8 cellular contexts compared by ENCODE assay signal in genomic region chr4:169024762-169025161, GRCh38. TPM values are rescaled to one million over a fixed set of nuclear protein-coding genes. Genes with fewer than 3 reads are reported as not detected.
A peak's percentile ranks its signal among the peaks of the same experiment; 100 is the strongest.
DNase-seq lines count a peak whose midpoint lies in the region; ATAC-seq, FAIRE-seq and TF ChIP-seq lines count a peak whose summit lies in the region.

No MANE protein-coding gene starts in this region.

- no peaks in the 10 kb centered on the region for H3K79me2 ChIP-seq in PC-3 (ENCODE audit: low read length)

- H3K9me3 ChIP-seq in PC-3 (ENCODE audit: low read length) (no peaks in the 10 kb centered on the region), pancreas (no peaks in the 10 kb centered on the region)

- CTCF ChIA-PET in PC-3 (lab: Charles Lee): interaction anchor here (0.6 to 0.7 kb wide), 2 partner anchors 80 to 464 kb away, joined by 3 to 5 read pairs; no protein-coding TSS in a partner anchor

- intact Hi-C loops in PC-3 (cut with micrococcal nuclease): loop anchor here (1.0 to 5.0 kb wide), 3 partner anchors 48 to 462 kb away; partner anchors contain the start of gene SH3RF1
- intact Hi-C loops in pancreas (cut with DNase I): loop anchor here in 1 of 3 donors (10.0 kb wide), 1 partner anchor 460 kb away; no protein-coding TSS in a partner anchor

- peak; percentile 87 for ATAC-seq in HG03175 (IDR thresholded peaks at IDR 0.05; ENCODE audit: unreplicated experiment)
- peak; percentile 84 for ATAC-seq in PC-3
- ATAC-seq in pancreas: peak in 3 of 4 donors; percentile 83 to 88 (median 86)

- peak; percentile 78 for TF ChIP-seq CTCF in PC-3 (conservative IDR thresholded peaks at IDR 0.05; ENCODE audit: low read depth, low read length)
- TF ChIP-seq CTCF in fibroblast of mammary gland (conservative IDR thresholded peaks at IDR 0.05; ENCODE audit: control insufficient read depth, insufficient read depth, low read depth, low read length): peak; percentile 75
- TF ChIP-seq CTCF in pancreas (IDR thresholded peaks at IDR 0.05): peak in 3 of 4 donors; percentile 30 to 40 (median 34)

- BruUV-seq in PC-3 (replicated peaks; lab: Mats Ljungman, UMichigan): no TSS peak

- no peaks in the 10 kb centered on the region for H3F3A ChIP-seq in PC-3 (ENCODE audit: low read length, unreplicated experiment)

- H3K4me1 ChIP-seq in PC-3 (ENCODE audit: insufficient read depth, low read length) (peaks cover 7% of the 10 kb centered on the region; the same call in 1 of the 2 replicates), pancreas (no peaks in the 10 kb centered on the region)

- H3K27me3 ChIP-seq in PC-3 (ENCODE audit: low read length) (no peaks in the 10 kb centered on the region), pancreas (no peaks in the 10 kb centered on the region)

- H3K4me3 ChIP-seq in PC-3 (ENCODE audit: low read length): no peak overlapping the region
- H3K4me3 ChIP-seq in fibroblast of mammary gland (ENCODE audit: control insufficient read depth, low read depth, low read length): no peak overlapping the region
- H3K4me3 ChIP-seq in pancreas: no peak overlapping the region

- no peak overlapping the region for H2AFZ ChIP-seq in PC-3 (ENCODE audit: low read length)

- H3K9ac ChIP-seq in PC-3 (ENCODE audit: low read length): no peak overlapping the region

- H4K20me1 ChIP-seq in PC-3 (ENCODE audit: low read length): no peaks in the 10 kb centered on the region

- POLR2A ChIA-PET in PC-3 (lab: Charles Lee; ENCODE audit: unreplicated experiment): no interaction called here

- WGBS in pancreas, 2 donors: 10 to 17% methylated on average over 2 of the region's 2 CpGs

- no peak overlapping the region for H3K4me2 ChIP-seq in PC-3 (ENCODE audit: low read length)

- H3K27ac ChIP-seq in PC-3 (ENCODE audit: low read length): no peak overlapping the region
- no peak overlapping the region for H3K27ac ChIP-seq in pancreas

- FAIRE-seq in GM19239 (lab: Jason Lieb, UNC) (peak; percentile 94), pancreas (lab: Jason Lieb, UNC) (no peak)

- DNase-seq in D341Med (ENCODE audit: low spot score): peak; percentile 66
- DNase-seq in GM19239 (ENCODE audit: insufficient read length, low spot score): no peak
- DNase-seq in PC-3: peak; percentile 68
- peak; percentile 63 for DNase-seq in fibroblast of mammary gland (ENCODE audit: low read depth)
- no peak for DNase-seq in pancreas
- no peak for DNase-seq in effector CD8-positive, alpha-beta T cell (lab: John Stamatoyannopoulos, UW)
- no peak for DNase-seq in mesenteric fat pad (ENCODE audit: low spot score)

- no peaks in the 10 kb centered on the region for H3K9me2 ChIP-seq in PC-3 (replicated peaks; ENCODE audit: low read length)

- no peaks in the 10 kb centered on the region for H3K36me3 ChIP-seq in PC-3 (ENCODE audit: low read depth, low read length)
- H3K36me3 ChIP-seq in pancreas: no peaks in the 10 kb centered on the region

RNA-seq across cellular contexts. Expression of gene CBR4, which starts 14.7 kb away (rescaled TPM):
- total RNA-seq in PC-3 (2014; rRNA removed) (7.4 and 12.6 TPM in 2 replicates), pancreas (10 to 100 TPM; 11.2 to 17.0 (median 12.2) TPM), mesenteric fat pad (14.7 TPM)
- 10 to 100 TPM in 1 of 2 donors, 1 to 10 TPM in 1; 7.2 to 10.7 TPM for polyA plus RNA-seq in pancreas

Comparison
In these comparisons a context has a peak if more than half of its experiments do, and no peak if none do; other contexts are left out.
1. DNase-seq: peak in D341Med (single experiment), PC-3 (single experiment) and fibroblast of mammary gland (single experiment); none in GM19239 (single experiment), pancreas (0 of 6), effector CD8-positive, alpha-beta T cell (single experiment) and mesenteric fat pad (single experiment).
2. Peak in every context shown above with its lines, with median percentiles within 50 percentile points of each other: ATAC-seq and CTCF ChIP-seq.